Comparison of ENCODE assay signal across 22 cellular contexts in genomic region chr9:130330202-130330601, GRCh38.
DNase-seq lines count a peak whose midpoint lies in the region; ATAC-seq and TF ChIP-seq lines count a peak whose summit lies in the region.
"Had no signal": no experiment of that assay in that cellular context is flagged by ENCODE, and none has a peak within 500 bp of the region (broad histone marks: within the 10 kb centered on the region; RNA-seq: fewer than 3 reads in every experiment).

No MANE protein-coding gene starts in this region.

- in situ Hi-C loops in transverse colon (cut with MboI; ENCODE audit: low pct_ligation_motif_present in 1 of 4, low pct_unique_long_range_greater_than_20kb in 1 of 4, low sequenced_read_pairs in 3 of 4): loop anchor here in 1 of 4 donors (25.0 kb wide), 1 partner anchor 218 kb away; no protein-coding TSS in a partner anchor

- peak overlapping the region; percentile 88 to 97 (median 94) for H3K27ac ChIP-seq in esophagus muscularis mucosa (replicated peaks in 1 of 4)
- H3K27ac ChIP-seq in transverse colon: peak overlapping the region; percentile 78 to 92 (median 85)
- H3K27ac ChIP-seq: cardiac muscle cell, left ventricle myocardium inferior, PC-9, thoracic aorta had no signal

- intact Hi-C loops in esophagus muscularis mucosa (cut with DNase I) (loop anchor here (5.0 kb wide), 1 partner anchor 48 kb away; no protein-coding TSS in a partner anchor), transverse colon (cut with DNase I; ENCODE audit: low total_unique reads) (loop anchor here (10.0 kb wide), 1 partner anchor 455 kb away; no protein-coding TSS in a partner anchor)

- no peaks in the 10 kb centered on the region for H3K9me3 ChIP-seq in esophagus muscularis mucosa
- H3K9me3 ChIP-seq in transverse colon: no peaks in the 10 kb centered on the region
- H3K9me3 ChIP-seq: left ventricle myocardium inferior, thoracic aorta had no signal

- TF ChIP-seq POLR2A in esophagus muscularis mucosa (IDR thresholded peaks at IDR 0.05; ENCODE audit: low read depth) (peak; percentile 12), transverse colon (IDR thresholded peaks at IDR 0.05) (no peak)

- no peak for ATAC-seq in GM18511 (IDR thresholded peaks at IDR 0.05; ENCODE audit: unreplicated experiment)
- ATAC-seq: activated T-cell treated with anti-CD3 and anti-CD28 coated beads, Interleukin-2, amount 50 U/mL, for 4 hours; HepG2 had no signal

- H3K27me3 ChIP-seq in esophagus muscularis mucosa (no peaks in the 10 kb centered on the region), transverse colon (peaks cover 9% of the 10 kb centered on the region)
- H3K27me3 ChIP-seq: cardiac muscle cell had no signal

- H3K4me1 ChIP-seq in esophagus muscularis mucosa (peaks cover 21 to 91% (median 78%) of the 10 kb centered on the region in 4 donors), transverse colon (peaks cover 4 to 37% (median 25%) of the 10 kb centered on the region in 4 donors)

- H3K36me3 ChIP-seq in esophagus muscularis mucosa (peaks cover 0 to 9% (median 0%) of the 10 kb centered on the region in 4 donors), transverse colon (no peaks in the 10 kb centered on the region)
- H3K36me3 ChIP-seq: cardiac muscle cell, left ventricle myocardium inferior, thoracic aorta had no signal

- H3K4me3 ChIP-seq in esophagus muscularis mucosa (peak overlapping the region; percentile 14 to 50 (median 42)), transverse colon (peak overlapping the region in 1 of 4 donors; percentile 10)
- H3K4me3 ChIP-seq: cardiac muscle cell, left ventricle myocardium inferior, PC-9, skin epidermis, thoracic aorta had no signal

- no peak for TF ChIP-seq CTCF in esophagus muscularis mucosa (IDR thresholded peaks at IDR 0.05)
- no peak for TF ChIP-seq CTCF in transverse colon (IDR thresholded peaks at IDR 0.05)
- TF ChIP-seq CTCF in GM10266 (IDR thresholded peaks at IDR 0.05; ENCODE audit: control insufficient read depth, insufficient read depth, low read depth, missing control alignments): no peak

- DNase-seq in NCI-H1417 (lab: John Stamatoyannopoulos, UW): peak; percentile 16 to 51 (median 25)
- DNase-seq in NCI-H1417 treated with DMSO at 0.1 percent for 48 hours (lab: John Stamatoyannopoulos, UW): no peak
- peak; percentile 46 for DNase-seq in NCI-H2196 treated with DMSO at 0.1 percent for 48 hours (lab: John Stamatoyannopoulos, UW; ENCODE audit: unreplicated experiment)
- DNase-seq in esophagus muscularis mucosa (ENCODE audit: extremely low spot score): no peak
- no peak for DNase-seq in transverse colon
- no peak for DNase-seq in GM10266 (ENCODE audit: extremely low spot score)
- no peak for DNase-seq in 8988T
- DNase-seq: activated CD4-positive, alpha-beta memory T cell treated with anti-CD3 and anti-CD28 coated beads for 36 hours; activated naive CD8-positive, alpha-beta T cell treated with anti-CD3 and anti-CD28 coated beads, Interleukin-2, amount 10 ng/mL, durations not matched to agents 7 days and 5 days; activated T-cell treated with anti-CD3 and anti-CD28 coated beads, Interleukin-2, amount 50 U/mL, for 4 hours; effector memory CD4-positive, alpha-beta T cell; left ventricle myocardium inferior; MV-4-11; NCI-H524 treated with DMSO at 0.1 percent for 48 hours; PC-9; stimulated activated CD4-positive, alpha-beta T cell treated with anti-CD3 and anti-CD28 coated beads, Interleukin-4, amount 100 ng/mL, for 24 hours; stimulated activated CD8-positive, alpha-beta memory T cell treated with anti-CD3 and anti-CD28 coated beads, Interleukin-4, amount 100 ng/mL, for 48 hours had no signal

- TF ChIP-seq EP300 in esophagus muscularis mucosa (IDR thresholded peaks at IDR 0.05) (no peak), transverse colon (IDR thresholded peaks at IDR 0.05; ENCODE audit: low read depth) (no peak)

- WGBS in esophagus muscularis mucosa: 52% methylated on average over 6 of the region's 11 CpGs
- WGBS in transverse colon (ENCODE audit: low coverage in 1 of 2), 2 donors: 16 to 32% methylated on average over 3 to 6 of the region's 11 CpGs

Comparison
In these comparisons a context has a peak if more than half of its experiments do, and no peak if none do; other contexts are left out.
1. DNase-seq: peak in NCI-H1417 (3 of 3) and NCI-H2196 treated with DMSO at 0.1 percent for 48 hours (single experiment); none in NCI-H1417 treated with DMSO at 0.1 percent for 48 hours (single experiment), esophagus muscularis mucosa (single experiment), transverse colon (single experiment), GM10266 (single experiment) and 8988T (single experiment).